Comparison of ENCODE assay signal across 22 cellular contexts in genomic region chr12:65442418-65442817, GRCh38.
"Had no signal": no experiment of that assay in that cellular context is flagged by ENCODE, and none has a peak within 500 bp of the region (broad histone marks: within the 10 kb centered on the region; RNA-seq: fewer than 3 reads in every experiment).

No MANE protein-coding gene starts in this region.

- DNase-seq: effector CD4-positive, alpha-beta T cell; endodermal cell; erythroblast; foreskin melanocyte; head of caudate nucleus; kidney; left cardiac atrium; mesendoderm; naive thymus-derived CD4-positive, alpha-beta T cell; ovary; sigmoid colon; stimulated activated CD4-positive, alpha-beta T cell treated with anti-CD3 and anti-CD28 coated beads, Interleukin-2, amount 100 ng/mL, for 24 hours; stimulated activated CD4-positive, alpha-beta T cell treated with anti-CD3 and anti-CD28 coated beads, Interleukin-4, amount 100 ng/mL, for 4 hours; stimulated activated naive B cell treated with anti-CD40 and anti-IgM and Interleukin-4, amounts not matched to agents 10 μg/mL and 1 μg/mL and 100 μg/mL, for 72 hours; stimulated activated naive CD8-positive, alpha-beta T cell treated with anti-CD3 and anti-CD28 coated beads, Interleukin-15, amount 100 ng/mL, for 72 hours; testis had no signal

- H3K4me1 Mint-ChIP-seq: endodermal cell; naive thymus-derived CD4-positive, alpha-beta T cell; stimulated activated naive B cell treated with anti-CD40 and anti-IgM and Interleukin-4, amounts not matched to agents 10 μg/mL and 1 μg/mL and 100 μg/mL, for 72 hours; stimulated activated naive CD8-positive, alpha-beta T cell treated with anti-CD3 and anti-CD28 coated beads, Interleukin-15, amount 100 ng/mL, for 72 hours had no signal

- H3K36me3 Mint-ChIP-seq: naive thymus-derived CD4-positive, alpha-beta T cell; stimulated activated naive B cell treated with anti-CD40 and anti-IgM and Interleukin-4, amounts not matched to agents 10 μg/mL and 1 μg/mL and 100 μg/mL, for 72 hours had no signal

- H3K27ac Mint-ChIP-seq: endodermal cell; naive thymus-derived CD4-positive, alpha-beta T cell; stimulated activated naive B cell treated with anti-CD40 and anti-IgM and Interleukin-4, amounts not matched to agents 10 μg/mL and 1 μg/mL and 100 μg/mL, for 72 hours; stimulated activated naive CD8-positive, alpha-beta T cell treated with anti-CD3 and anti-CD28 coated beads, Interleukin-15, amount 100 ng/mL, for 72 hours had no signal

- H3K9me3 ChIP-seq: ovary, right atrium auricular region, sigmoid colon, testis, tibial nerve had no signal

- H3K27me3 Mint-ChIP-seq: stimulated activated naive B cell treated with anti-CD40 and anti-IgM and Interleukin-4, amounts not matched to agents 10 μg/mL and 1 μg/mL and 100 μg/mL, for 72 hours had no signal

- H2AFZ ChIP-seq: hepatocyte had no signal

- H3K27me3 ChIP-seq: hepatocyte, ovary, right atrium auricular region, sigmoid colon, testis, tibial nerve had no signal

- FAIRE-seq: endothelial cell of umbilical vein, kidney had no signal

- H3K4me3 Mint-ChIP-seq: endodermal cell; naive thymus-derived CD4-positive, alpha-beta T cell; stimulated activated naive B cell treated with anti-CD40 and anti-IgM and Interleukin-4, amounts not matched to agents 10 μg/mL and 1 μg/mL and 100 μg/mL, for 72 hours; stimulated activated naive CD8-positive, alpha-beta T cell treated with anti-CD3 and anti-CD28 coated beads, Interleukin-15, amount 100 ng/mL, for 72 hours had no signal

- H3K4me3 ChIP-seq: coronary artery, hepatocyte, ovary, right atrium auricular region, sigmoid colon, skin epidermis, testis, tibial nerve had no signal

- H3K36me3 ChIP-seq: ovary, right atrium auricular region, sigmoid colon, tibial nerve had no signal

- H3K27ac ChIP-seq: coronary artery, hepatocyte, ovary, right atrium auricular region, sigmoid colon, skin epidermis, testis, tibial nerve had no signal

- H3K79me2 ChIP-seq: hepatocyte had no signal

- H3K4me2 ChIP-seq: hepatocyte had no signal

- ATAC-seq: left cardiac atrium; naive thymus-derived CD4-positive, alpha-beta T cell; stimulated activated naive B cell treated with anti-CD40 and anti-IgM and Interleukin-4, amounts not matched to agents 10 μg/mL and 1 μg/mL and 100 μg/mL, for 72 hours; stimulated activated naive CD8-positive, alpha-beta T cell treated with anti-CD3 and anti-CD28 coated beads, Interleukin-15, amount 100 ng/mL, for 72 hours had no signal

- H3K9me3 Mint-ChIP-seq: endodermal cell; stimulated activated naive B cell treated with anti-CD40 and anti-IgM and Interleukin-4, amounts not matched to agents 10 μg/mL and 1 μg/mL and 100 μg/mL, for 72 hours; stimulated activated naive CD8-positive, alpha-beta T cell treated with anti-CD3 and anti-CD28 coated beads, Interleukin-15, amount 100 ng/mL, for 72 hours had no signal

- H3K4me1 ChIP-seq: sigmoid colon, testis, tibial nerve had no signal
